In genomic region chr1:57831624-57832023, GRCh38 we compare ENCODE assay signal across 16 cellular contexts.
DNase-seq lines count a peak whose midpoint lies in the region; ATAC-seq and TF ChIP-seq lines count a peak whose summit lies in the region.
"Had no signal": no experiment of that assay in that cellular context is flagged by ENCODE, and none has a peak within 500 bp of the region (broad histone marks: within the 10 kb centered on the region; RNA-seq: fewer than 3 reads in every experiment).

No MANE protein-coding gene starts in this region.

- H3K4me3 Mint-ChIP-seq in Calu3 (ENCODE audit: low read depth, unreplicated experiment) (no peak overlapping the region), immature natural killer cell (no peak overlapping the region)
- H3K4me3 Mint-ChIP-seq: dendritic cell treated with granulocyte-macrophage colony-stimulating factor and Interleukin-4, amounts not matched to agents 40 ng/mL and 50 ng/mL, for 4 days had no signal

- ATAC-seq in GM21619 (IDR thresholded peaks at IDR 0.05; ENCODE audit: unreplicated experiment) (no peak), GM19395 (IDR thresholded peaks at IDR 0.05; ENCODE audit: unreplicated experiment) (no peak)
- ATAC-seq: sciatic nerve had no signal

- DNase-seq in Calu3, result peak; percentile 32
- DNase-seq in LoVo (ENCODE audit: low spot score), result peak; percentile 3
- peak; percentile 71 for DNase-seq in astrocyte of the hippocampus (ENCODE audit: low read depth, low spot score)
- DNase-seq in glomerular visceral epithelial cell (ENCODE audit: extremely low spot score), result peak; percentile 39
- no peak for DNase-seq in activated CD8-positive, alpha-beta memory T cell treated with anti-CD3 and anti-CD28 coated beads for 24 hours
- DNase-seq in immature natural killer cell, result no peak
- DNase-seq: activated CD4-positive, alpha-beta T cell treated with anti-CD3 and anti-CD28 coated beads, Interleukin-2, amount 50 U/mL, for 48 hours; activated T-cell treated with anti-CD3 and anti-CD28 coated beads, Interleukin-2, amount 50 U/mL, for 48 hours; adrenal gland; COR-L47; midbrain; thyroid gland had no signal

- intact Hi-C loops in Calu3 (cut with micrococcal nuclease; ENCODE audit: unreplicated experiment), result no loop called here

- BruUV-seq in Calu3 (replicated peaks; lab: Mats Ljungman, UMichigan), result no TSS peak

- H3K36me3 Mint-ChIP-seq in Calu3 (ENCODE audit: insufficient read depth, unreplicated experiment), result no peaks in the 10 kb centered on the region
- H3K36me3 Mint-ChIP-seq in immature natural killer cell, result no peaks in the 10 kb centered on the region

- H3K4me1 Mint-ChIP-seq in Calu3 (ENCODE audit: low read depth, unreplicated experiment), result peaks cover 11% of the 10 kb centered on the region
- no peaks in the 10 kb centered on the region for H3K4me1 Mint-ChIP-seq in immature natural killer cell

- no peak for TF ChIP-seq CTCF in Calu3 (IDR thresholded peaks at IDR 0.05; ENCODE audit: unreplicated experiment)

- H3K27me3 Mint-ChIP-seq in Calu3 (ENCODE audit: unreplicated experiment) (no peaks in the 10 kb centered on the region), immature natural killer cell (ENCODE audit: low read depth in 3 of 3) (peaks cover under 1 to 3% (median 3%) of the 10 kb centered on the region in 3 donors)
- H3K27me3 Mint-ChIP-seq: dendritic cell treated with granulocyte-macrophage colony-stimulating factor and Interleukin-4, amounts not matched to agents 40 ng/mL and 50 ng/mL, for 4 days had no signal

- peaks cover 7% of the 10 kb centered on the region for H3K9me3 Mint-ChIP-seq in Calu3 (ENCODE audit: low read depth, unreplicated experiment)
- peaks cover 0 to 2% (median 0%) of the 10 kb centered on the region in 6 donors for H3K9me3 Mint-ChIP-seq in immature natural killer cell

- H3K27ac Mint-ChIP-seq in Calu3 (ENCODE audit: unreplicated experiment) (peak overlapping the region; percentile 33), immature natural killer cell (no peak overlapping the region)
- H3K27ac Mint-ChIP-seq: dendritic cell treated with granulocyte-macrophage colony-stimulating factor and Interleukin-4, amounts not matched to agents 40 ng/mL and 50 ng/mL, for 4 days had no signal

- CTCF ChIA-PET in Calu3 (lab: Charles Lee), result interaction anchor here (0.6 kb wide), 1 partner anchor 345 kb away, joined by 4 read pairs; no protein-coding TSS in a partner anchor

Comparison
In these comparisons a context has a peak if more than half of its experiments do, and no peak if none do; other contexts are left out.
1. DNase-seq: peak in Calu3 (single experiment), LoVo (single experiment), astrocyte of the hippocampus (single experiment) and glomerular visceral epithelial cell (single experiment); none in activated CD8-positive, alpha-beta memory T cell treated with anti-CD3 and anti-CD28 coated beads for 24 hours (single experiment) and immature natural killer cell (0 of 3).